Comparison of ENCODE assay signal across 1 cellular context in genomic region chr2:144582651-144583361, GRCh38.
TF ChIP-seq lines count a peak whose summit lies in the region.

No MANE protein-coding gene starts in this region.

TF ChIP-seq in K562, 482 proteins besides CTCF, POLR2A, EP300 and RAD21 (continued from another document and continues in another):
- no peak for TF ChIP-seq PCBP1 (IDR thresholded peaks at IDR 0.05; ENCODE audit: low read depth, low read length, poor library complexity, severe bottlenecking)
- TF ChIP-seq TGIF2 (CRISPR knock-in tag; IDR thresholded peaks at IDR 0.05), result no peak
- TF ChIP-seq RBFOX2 (IDR thresholded peaks at IDR 0.05; ENCODE audit: low read depth, low read length), result peak; percentile 64
- 0 out of 2 replicates have a peak, but pooled peaks have one; percentile 46 for TF ChIP-seq HMBOX1 (IDR thresholded peaks at IDR 0.05)
- 0 out of 2 replicates have a peak, but pooled peaks have one; percentile 55 for TF ChIP-seq GATAD2B (IDR thresholded peaks at IDR 0.05; ENCODE audit: borderline replicate concordance)
- peak; percentile 65; the same call in 1 of the 2 replicates for TF ChIP-seq GTF2E2 (tag; IDR thresholded peaks at IDR 0.05)
- TF ChIP-seq ZBTB12 (CRISPR knock-in tag; IDR thresholded peaks at IDR 0.05), result no peak
- TF ChIP-seq CSDE1 (IDR thresholded peaks at IDR 0.05), result no peak
- no peak for TF ChIP-seq ELK1 (CRISPR knock-in tag; IDR thresholded peaks at IDR 0.05)
- no peak for TF ChIP-seq GTF2A2 (tag; IDR thresholded peaks at IDR 0.05)
- TF ChIP-seq ZNF583 (CRISPR knock-in tag; IDR thresholded peaks at IDR 0.05), result peak; percentile 75; the same call in 1 of the 2 replicates
- no peak for TF ChIP-seq CGGBP1 (CRISPR knock-in tag; IDR thresholded peaks at IDR 0.05)
- TF ChIP-seq TOE1 (IDR thresholded peaks at IDR 0.05; ENCODE audit: borderline replicate concordance), result peak; percentile 89
- TF ChIP-seq TOE1 (CRISPR knock-in tag; IDR thresholded peaks at IDR 0.05; ENCODE audit: borderline replicate concordance, low read depth), result no peak
- TF ChIP-seq HMGN3 (IDR thresholded peaks at IDR 0.05; ENCODE audit: borderline replicate concordance, extremely low read depth, insufficient read length, low read depth, low read length), result peak; percentile 92
- no peak for TF ChIP-seq NFYB (IDR thresholded peaks at IDR 0.05; ENCODE audit: extremely low read depth, insufficient read length)
- peak; percentile 59; the same call in 1 of the 2 replicates for TF ChIP-seq ZBTB17 (CRISPR knock-in tag; IDR thresholded peaks at IDR 0.05)
- TF ChIP-seq, protein P1, sequence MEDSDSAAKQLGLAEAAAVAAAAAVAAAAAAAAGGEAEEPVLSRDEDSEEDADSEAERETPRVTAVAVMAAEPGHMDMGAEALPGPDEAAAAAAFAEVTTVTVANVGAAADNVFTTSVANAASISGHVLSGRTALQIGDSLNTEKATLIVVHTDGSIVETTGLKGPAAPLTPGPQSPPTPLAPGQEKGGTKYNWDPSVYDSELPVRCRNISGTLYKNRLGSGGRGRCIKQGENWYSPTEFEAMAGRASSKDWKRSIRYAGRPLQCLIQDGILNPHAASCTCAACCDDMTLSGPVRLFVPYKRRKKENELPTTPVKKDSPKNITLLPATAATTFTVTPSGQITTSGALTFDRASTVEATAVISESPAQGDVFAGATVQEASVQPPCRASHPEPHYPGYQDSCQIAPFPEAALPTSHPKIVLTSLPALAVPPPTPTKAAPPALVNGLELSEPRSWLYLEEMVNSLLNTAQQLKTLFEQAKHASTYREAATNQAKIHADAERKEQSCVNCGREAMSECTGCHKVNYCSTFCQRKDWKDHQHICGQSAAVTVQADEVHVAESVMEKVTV (CRISPR knock-in tag; IDR thresholded peaks at IDR 0.05), result peak; percentile 4; the same call in 1 of the 2 replicates
- TF ChIP-seq HSF4 (CRISPR knock-in tag; IDR thresholded peaks at IDR 0.05; ENCODE audit: borderline replicate concordance), result no peak
- TF ChIP-seq TAL1 (IDR thresholded peaks at IDR 0.05), result peak; percentile 95
- TF ChIP-seq, protein P2, sequence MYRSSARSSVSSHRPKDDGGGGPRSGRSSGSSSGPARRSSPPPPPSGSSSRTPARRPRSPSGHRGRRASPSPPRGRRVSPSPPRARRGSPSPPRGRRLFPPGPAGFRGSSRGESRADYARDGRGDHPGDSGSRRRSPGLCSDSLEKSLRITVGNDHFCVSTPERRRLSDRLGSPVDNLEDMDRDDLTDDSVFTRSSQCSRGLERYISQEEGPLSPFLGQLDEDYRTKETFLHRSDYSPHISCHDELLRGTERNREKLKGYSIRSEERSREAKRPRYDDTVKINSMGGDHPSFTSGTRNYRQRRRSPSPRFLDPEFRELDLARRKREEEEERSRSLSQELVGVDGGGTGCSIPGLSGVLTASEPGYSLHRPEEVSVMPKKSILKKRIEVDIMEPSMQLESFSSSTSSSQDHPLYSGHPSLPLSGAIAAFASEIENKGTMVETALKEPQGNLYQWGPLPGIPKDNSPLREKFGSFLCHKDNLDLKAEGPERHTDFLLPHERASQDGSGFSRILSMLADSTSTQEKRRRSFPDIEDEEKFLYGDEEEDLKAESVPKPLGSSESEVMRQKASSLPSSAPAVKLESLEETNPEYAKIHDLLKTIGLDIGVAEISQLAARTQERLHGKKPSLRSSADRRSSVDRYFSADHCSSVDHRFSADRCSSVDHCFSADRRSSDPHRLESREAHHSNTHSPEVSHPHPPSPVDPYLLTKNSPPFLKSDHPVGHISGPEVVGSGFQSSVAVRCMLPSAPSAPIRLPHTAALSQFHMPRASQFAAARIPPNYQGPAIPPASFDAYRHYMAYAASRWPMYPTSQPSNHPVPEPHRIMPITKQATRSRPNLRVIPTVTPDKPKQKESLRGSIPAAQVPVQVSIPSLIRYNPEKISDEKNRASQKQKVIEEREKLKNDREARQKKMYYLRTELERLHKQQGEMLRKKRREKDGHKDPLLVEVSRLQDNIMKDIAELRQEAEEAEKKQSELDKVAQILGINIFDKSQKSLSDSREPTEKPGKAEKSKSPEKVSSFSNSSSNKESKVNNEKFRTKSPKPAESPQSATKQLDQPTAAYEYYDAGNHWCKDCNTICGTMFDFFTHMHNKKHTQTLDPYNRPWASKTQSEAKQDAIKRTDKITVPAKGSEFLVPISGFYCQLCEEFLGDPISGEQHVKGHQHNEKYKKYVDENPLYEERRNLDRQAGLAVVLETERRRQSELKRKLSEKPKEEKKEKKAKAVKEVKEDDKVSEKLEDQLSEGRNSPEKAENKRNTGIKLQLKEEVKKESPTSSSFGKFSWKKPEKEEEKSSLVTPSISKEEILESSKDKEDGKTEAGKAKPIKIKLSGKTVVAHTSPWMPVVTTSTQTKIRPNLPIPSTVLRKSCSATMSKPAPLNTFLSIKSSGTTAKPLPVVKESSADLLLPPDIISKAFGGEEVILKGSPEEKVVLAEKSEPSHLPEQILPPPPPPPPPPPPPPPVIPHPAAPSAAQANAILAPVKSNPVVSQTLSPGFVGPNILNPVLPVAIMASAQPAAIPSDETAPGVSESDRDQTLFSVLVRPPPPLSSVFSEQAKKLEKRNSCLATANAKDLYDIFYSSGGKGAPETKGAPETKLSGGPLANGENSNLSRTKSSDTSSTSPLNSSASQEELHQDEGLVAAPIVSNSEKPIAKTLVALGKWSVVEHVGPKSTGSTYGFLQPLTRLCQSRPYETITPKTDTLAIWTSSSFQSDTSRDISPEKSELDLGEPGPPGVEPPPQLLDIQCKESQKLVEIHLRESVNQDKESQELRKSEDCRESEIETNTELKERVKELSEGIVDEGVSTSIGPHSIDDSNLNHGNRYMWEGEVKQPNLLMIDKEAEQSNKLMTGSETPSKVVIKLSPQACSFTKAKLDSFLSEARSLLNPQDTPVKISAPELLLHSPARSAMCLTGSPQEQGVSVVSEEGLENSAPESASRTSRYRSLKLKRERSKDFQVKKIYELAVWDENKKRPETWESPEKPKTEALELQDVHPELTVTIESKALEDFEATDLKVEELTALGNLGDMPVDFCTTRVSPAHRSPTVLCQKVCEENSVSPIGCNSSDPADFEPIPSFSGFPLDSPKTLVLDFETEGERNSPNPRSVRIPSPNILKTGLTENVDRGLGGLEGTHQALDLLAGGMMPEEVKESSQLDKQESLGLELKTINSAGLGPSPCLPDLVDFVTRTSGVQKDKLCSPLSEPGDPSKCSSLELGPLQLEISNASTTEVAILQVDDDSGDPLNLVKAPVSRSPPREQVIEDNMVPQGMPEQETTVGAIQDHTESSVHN (IDR thresholded peaks at IDR 0.05; ENCODE audit: borderline replicate concordance in 1 of 2, low read depth in 1 of 2), result peak in 1 of 2 experiments; percentile 90; a peak in 2 of 4 replicates
- no peak for TF ChIP-seq NCOA4 (IDR thresholded peaks at IDR 0.05; ENCODE audit: partially characterized antibody)
- peak; percentile 72; the same call in 1 of the 2 replicates for TF ChIP-seq FOXP1 (CRISPR knock-in tag; IDR thresholded peaks at IDR 0.05)
- TF ChIP-seq ERF (CRISPR knock-in tag; IDR thresholded peaks at IDR 0.05), result 0 out of 2 replicates have a peak, but pooled peaks have one; percentile 21
- no peak for TF ChIP-seq SRSF1 (IDR thresholded peaks at IDR 0.05; ENCODE audit: low read depth, low read length)
- peak; percentile 90 for TF ChIP-seq ATF7 (IDR thresholded peaks at IDR 0.05)
- no peak for TF ChIP-seq ZFP1 (CRISPR knock-in tag; IDR thresholded peaks at IDR 0.05)
- TF ChIP-seq, protein P3, sequence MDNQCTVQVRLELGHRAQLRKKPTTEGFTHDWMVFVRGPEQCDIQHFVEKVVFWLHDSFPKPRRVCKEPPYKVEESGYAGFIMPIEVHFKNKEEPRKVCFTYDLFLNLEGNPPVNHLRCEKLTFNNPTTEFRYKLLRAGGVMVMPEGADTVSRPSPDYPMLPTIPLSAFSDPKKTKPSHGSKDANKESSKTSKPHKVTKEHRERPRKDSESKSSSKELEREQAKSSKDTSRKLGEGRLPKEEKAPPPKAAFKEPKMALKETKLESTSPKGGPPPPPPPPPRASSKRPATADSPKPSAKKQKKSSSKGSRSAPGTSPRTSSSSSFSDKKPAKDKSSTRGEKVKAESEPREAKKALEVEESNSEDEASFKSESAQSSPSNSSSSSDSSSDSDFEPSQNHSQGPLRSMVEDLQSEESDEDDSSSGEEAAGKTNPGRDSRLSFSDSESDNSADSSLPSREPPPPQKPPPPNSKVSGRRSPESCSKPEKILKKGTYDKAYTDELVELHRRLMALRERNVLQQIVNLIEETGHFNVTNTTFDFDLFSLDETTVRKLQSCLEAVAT (IDR thresholded peaks at IDR 0.05), result no peak; a peak in 4 of 4 replicates
- TF ChIP-seq, protein P4, sequence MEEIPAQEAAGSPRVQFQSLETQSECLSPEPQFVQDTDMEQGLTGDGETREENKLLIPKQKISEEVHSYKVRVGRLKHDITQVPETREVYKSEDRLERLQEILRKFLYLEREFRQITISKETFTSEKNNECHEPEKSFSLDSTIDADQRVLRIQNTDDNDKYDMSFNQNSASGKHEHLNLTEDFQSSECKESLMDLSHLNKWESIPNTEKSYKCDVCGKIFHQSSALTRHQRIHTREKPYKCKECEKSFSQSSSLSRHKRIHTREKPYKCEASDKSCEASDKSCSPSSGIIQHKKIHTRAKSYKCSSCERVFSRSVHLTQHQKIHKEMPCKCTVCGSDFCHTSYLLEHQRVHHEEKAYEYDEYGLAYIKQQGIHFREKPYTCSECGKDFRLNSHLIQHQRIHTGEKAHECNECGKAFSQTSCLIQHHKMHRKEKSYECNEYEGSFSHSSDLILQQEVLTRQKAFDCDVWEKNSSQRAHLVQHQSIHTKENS (CRISPR knock-in tag; IDR thresholded peaks at IDR 0.05), result no peak
- TF ChIP-seq KDM2B (CRISPR knock-in tag; IDR thresholded peaks at IDR 0.05), result no peak
- TF ChIP-seq NFRKB (IDR thresholded peaks at IDR 0.05; ENCODE audit: low read depth), result peak; percentile 97
- TF ChIP-seq ZNF23 (CRISPR knock-in tag; IDR thresholded peaks at IDR 0.05), result no peak
- TF ChIP-seq, protein P5, sequence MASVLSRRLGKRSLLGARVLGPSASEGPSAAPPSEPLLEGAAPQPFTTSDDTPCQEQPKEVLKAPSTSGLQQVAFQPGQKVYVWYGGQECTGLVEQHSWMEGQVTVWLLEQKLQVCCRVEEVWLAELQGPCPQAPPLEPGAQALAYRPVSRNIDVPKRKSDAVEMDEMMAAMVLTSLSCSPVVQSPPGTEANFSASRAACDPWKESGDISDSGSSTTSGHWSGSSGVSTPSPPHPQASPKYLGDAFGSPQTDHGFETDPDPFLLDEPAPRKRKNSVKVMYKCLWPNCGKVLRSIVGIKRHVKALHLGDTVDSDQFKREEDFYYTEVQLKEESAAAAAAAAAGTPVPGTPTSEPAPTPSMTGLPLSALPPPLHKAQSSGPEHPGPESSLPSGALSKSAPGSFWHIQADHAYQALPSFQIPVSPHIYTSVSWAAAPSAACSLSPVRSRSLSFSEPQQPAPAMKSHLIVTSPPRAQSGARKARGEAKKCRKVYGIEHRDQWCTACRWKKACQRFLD (CRISPR knock-in tag; IDR thresholded peaks at IDR 0.05), result peak; percentile 96
- no peak for TF ChIP-seq RBM14 (IDR thresholded peaks at IDR 0.05; ENCODE audit: borderline replicate concordance, insufficient read depth, low read depth, low read length)
- TF ChIP-seq MYC (IDR thresholded peaks at IDR 0.05; ENCODE audit: low read depth, low read length), result peak; percentile 99
- TF ChIP-seq MYC (CRISPR knock-in tag; IDR thresholded peaks at IDR 0.05; ENCODE audit: borderline replicate concordance, low read depth), result no peak
- peak; percentile 68 for TF ChIP-seq CEBPG (CRISPR knock-in tag; IDR thresholded peaks at IDR 0.05)
- TF ChIP-seq CEBPG (tag; conservative IDR thresholded peaks at IDR 0.05 in 1 of 2, IDR thresholded peaks at IDR 0.05 in 1 of 2), result no peak
- no peak for TF ChIP-seq MEF2A (IDR thresholded peaks at IDR 0.05; ENCODE audit: control insufficient read depth, low read depth, low read length)
- TF ChIP-seq, protein P6, sequence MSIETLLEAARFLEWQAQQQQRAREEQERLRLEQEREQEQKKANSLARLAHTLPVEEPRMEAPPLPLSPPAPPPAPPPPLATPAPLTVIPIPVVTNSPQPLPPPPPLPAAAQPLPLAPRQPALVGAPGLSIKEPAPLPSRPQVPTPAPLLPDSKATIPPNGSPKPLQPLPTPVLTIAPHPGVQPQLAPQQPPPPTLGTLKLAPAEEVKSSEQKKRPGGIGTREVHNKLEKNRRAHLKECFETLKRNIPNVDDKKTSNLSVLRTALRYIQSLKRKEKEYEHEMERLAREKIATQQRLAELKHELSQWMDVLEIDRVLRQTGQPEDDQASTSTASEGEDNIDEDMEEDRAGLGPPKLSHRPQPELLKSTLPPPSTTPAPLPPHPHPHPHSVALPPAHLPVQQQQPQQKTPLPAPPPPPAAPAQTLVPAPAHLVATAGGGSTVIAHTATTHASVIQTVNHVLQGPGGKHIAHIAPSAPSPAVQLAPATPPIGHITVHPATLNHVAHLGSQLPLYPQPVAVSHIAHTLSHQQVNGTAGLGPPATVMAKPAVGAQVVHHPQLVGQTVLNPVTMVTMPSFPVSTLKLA (conservative IDR thresholded peaks at IDR 0.05), result peak; percentile 99
- TF ChIP-seq ETS2 (tag; IDR thresholded peaks at IDR 0.05; ENCODE audit: borderline replicate concordance, poor library complexity, severe bottlenecking), result no peak
- no peak for TF ChIP-seq RBM15 (IDR thresholded peaks at IDR 0.05; ENCODE audit: insufficient read depth, low read length)
- no peak for TF ChIP-seq PTBP1 (IDR thresholded peaks at IDR 0.05; ENCODE audit: low read depth, low read length)
- no peak for TF ChIP-seq ZNF347 (CRISPR knock-in tag; IDR thresholded peaks at IDR 0.05; ENCODE audit: low read depth)
